Comparison of ENCODE assay signal across 1 cellular context in genomic region chr16:57485916-57486857, GRCh38.
TF ChIP-seq lines count a peak whose summit lies in the region.

Gene DOK4, minus strand, starts transcription at chr16:57486493. Its CDS starts 6,986 bp downstream, at chr16:57479507.

TF ChIP-seq in HepG2, 621 proteins besides CTCF, POLR2A, EP300 and RAD21 (continued from another document):
- TF ChIP-seq MZF1 (CRISPR knock-in tag; IDR thresholded peaks at IDR 0.05; ENCODE audit: borderline replicate concordance) (0 out of 2 replicates have a peak, but pooled peaks have one; percentile 55), SAP130 (CRISPR knock-in tag; IDR thresholded peaks at IDR 0.05; ENCODE audit: low read depth) (peak; percentile 51), PTBP1 (IDR thresholded peaks at IDR 0.05; ENCODE audit: low read depth, low read length, poor library complexity, severe bottlenecking) (no peak)
